8 cellular contexts compared by ENCODE assay signal in the genomic region with DNA sequence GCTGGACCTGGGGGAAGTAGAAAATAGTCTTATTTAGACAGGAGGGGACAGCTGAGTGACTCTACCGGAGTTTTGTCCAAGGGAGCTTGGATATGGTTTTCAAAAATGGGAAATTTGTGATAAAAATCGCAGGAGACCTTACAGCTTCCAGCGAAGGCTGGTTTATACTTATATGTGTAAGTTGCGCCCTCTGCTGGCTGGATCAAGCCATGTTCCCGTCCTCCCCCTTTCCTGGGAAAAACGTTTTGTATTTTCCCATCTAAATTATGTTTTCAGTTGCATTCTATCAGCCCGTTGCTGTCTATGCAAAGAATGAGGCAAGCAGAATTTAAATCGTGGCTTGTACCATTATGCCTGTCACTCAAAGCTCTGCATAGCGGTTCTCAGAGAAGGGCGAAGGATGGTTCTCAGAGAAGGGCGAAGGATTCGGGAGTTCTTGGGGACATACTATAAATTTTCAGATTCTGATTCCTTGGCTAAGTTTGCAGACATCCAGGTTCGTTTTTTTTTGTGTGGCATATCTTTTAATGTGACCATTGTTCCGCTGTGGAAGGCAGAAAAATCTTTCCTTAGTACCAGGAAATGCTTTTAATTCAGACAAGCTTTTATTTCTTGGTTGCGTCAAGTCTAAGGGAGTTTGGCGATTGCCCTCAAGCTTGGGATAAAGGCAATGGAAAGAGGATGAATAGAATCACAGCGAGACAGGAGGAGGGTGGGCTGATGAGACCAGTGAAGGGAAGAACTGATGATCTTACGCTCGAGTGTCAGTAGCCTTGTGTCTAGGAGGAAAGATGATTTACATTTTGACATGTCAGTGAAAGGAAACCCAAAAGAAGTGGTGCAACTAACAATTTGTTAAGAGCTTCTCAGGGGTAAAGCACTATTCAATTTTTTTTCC.
DNase-seq lines count a peak whose midpoint lies in the region; ATAC-seq and TF ChIP-seq lines count a peak whose summit lies in the region.

No MANE protein-coding gene starts in this region.

- no peaks in the 10 kb centered on the region for H3K4me1 Mint-ChIP-seq in activated T-helper 17 cell treated with anti-CD3 and anti-CD28 coated beads, Interleukin-2, amount 50 U/mL, for 72 hours

- H3K27me3 ChIP-seq in osteoblast (ENCODE audit: insufficient read depth, low read length), result no peaks in the 10 kb centered on the region

- H3K27ac Mint-ChIP-seq in activated T-helper 17 cell treated with anti-CD3 and anti-CD28 coated beads, Interleukin-2, amount 50 U/mL, for 72 hours, result no peak overlapping the region

- no peaks in the 10 kb centered on the region for H3K79me2 ChIP-seq in osteoblast (ENCODE audit: insufficient read depth, low read length)

- H3K9me3 ChIP-seq in osteoblast (ENCODE audit: low read depth, low read length), result no peaks in the 10 kb centered on the region

- H2AFZ ChIP-seq in osteoblast (ENCODE audit: low read length), result peak overlapping the region; percentile 45

- no peaks in the 10 kb centered on the region for H4K20me1 ChIP-seq in osteoblast (ENCODE audit: insufficient read depth, low read length)

- DNase-seq in H4 (ENCODE audit: low spot score) (peak; percentile 31), NCI-H748 (lab: John Stamatoyannopoulos, UW; ENCODE audit: unreplicated experiment) (peak; percentile 65), foreskin melanocyte (peak; percentile 18), osteoblast (ENCODE audit: insufficient read length, low spot score, missing footprints) (peak; percentile 66), epidermal melanocyte (ENCODE audit: insufficient read length, low spot score) (no peak)
- DNase-seq in activated T-cell treated with anti-CD3 and anti-CD28 coated beads, Interleukin-2, amount 50 U/mL, for 1 hour, result peak; percentile 21

- peak overlapping the region; percentile 62 for H3K4me2 ChIP-seq in osteoblast (ENCODE audit: insufficient read depth, low read length)

- H3K4me1 ChIP-seq in osteoblast (ENCODE audit: insufficient read depth, low read length), result no peaks in the 10 kb centered on the region

- H3K4me3 ChIP-seq in osteoblast (ENCODE audit: insufficient read depth, low read length), result peak overlapping the region; percentile 44

- H3K36me3 Mint-ChIP-seq in activated T-helper 17 cell treated with anti-CD3 and anti-CD28 coated beads, Interleukin-2, amount 50 U/mL, for 72 hours (ENCODE audit: low read depth), result no peaks in the 10 kb centered on the region

- H3K9me3 Mint-ChIP-seq in activated T-helper 17 cell treated with anti-CD3 and anti-CD28 coated beads, Interleukin-2, amount 50 U/mL, for 72 hours, result no peaks in the 10 kb centered on the region

- TF ChIP-seq CTCF in C4-2B (conservative IDR thresholded peaks at IDR 0.05), result peak; percentile 71
- TF ChIP-seq CTCF in osteoblast (IDR thresholded peaks at IDR 0.05; ENCODE audit: extremely low read depth, low read depth, low read length), result peak; percentile 78

- H3K27ac ChIP-seq in C4-2B (no peak overlapping the region), osteoblast (ENCODE audit: low read depth, low read length) (no peak overlapping the region)

- H3K27me3 Mint-ChIP-seq in activated T-helper 17 cell treated with anti-CD3 and anti-CD28 coated beads, Interleukin-2, amount 50 U/mL, for 72 hours, result no peaks in the 10 kb centered on the region

- H3K36me3 ChIP-seq in osteoblast (ENCODE audit: insufficient read depth, low read length), result no peaks in the 10 kb centered on the region

- H3K4me3 Mint-ChIP-seq in activated T-helper 17 cell treated with anti-CD3 and anti-CD28 coated beads, Interleukin-2, amount 50 U/mL, for 72 hours, result no peak overlapping the region

- no peak for ATAC-seq in activated T-helper 17 cell treated with anti-CD3 and anti-CD28 coated beads, Interleukin-2, amount 50 U/mL, for 72 hours (replicated peaks)
